ENCODE assay signal across 9 cellular contexts in the genomic region with DNA sequence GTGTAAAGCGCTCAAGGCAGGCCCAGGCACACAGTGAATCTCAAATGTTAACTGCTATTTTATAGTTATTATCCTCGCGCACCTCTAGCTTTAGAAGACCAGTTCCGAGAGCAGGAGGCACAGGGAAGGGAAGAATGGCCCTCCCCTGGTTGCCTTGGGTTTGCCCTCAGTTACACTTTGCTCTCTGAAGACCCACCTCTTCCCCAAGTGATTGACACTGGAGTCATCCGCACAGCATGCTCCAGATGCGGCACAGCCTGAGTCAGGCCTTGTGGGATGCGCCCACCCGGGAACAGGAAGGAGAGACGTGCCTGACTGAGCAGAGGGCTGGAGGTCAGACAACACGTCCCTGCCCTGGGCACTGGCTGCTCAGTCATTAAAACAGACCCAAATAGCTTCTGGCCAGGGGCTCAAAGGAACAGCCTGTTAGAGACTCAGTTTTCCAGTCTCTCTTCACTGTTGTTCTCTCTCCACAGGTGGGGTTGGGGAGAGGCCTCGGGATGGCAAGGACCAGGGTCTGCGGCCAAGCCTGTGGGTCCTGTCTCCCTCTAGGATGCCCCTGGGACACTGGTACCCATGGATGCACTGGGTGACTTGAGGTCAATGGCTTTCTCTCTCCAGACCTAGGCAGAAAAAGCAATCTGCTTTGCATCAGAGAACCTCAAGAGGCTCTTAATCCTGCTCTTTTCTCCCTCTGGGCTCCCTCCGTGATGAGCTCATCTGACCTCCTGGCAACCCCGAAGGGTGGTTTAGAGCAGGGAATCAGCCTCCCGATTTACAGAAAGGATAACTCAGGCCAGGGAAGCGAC. TPM values are rescaled to one million over a fixed set of nuclear protein-coding genes. Genes with fewer than 3 reads are reported as not detected.
DNase-seq lines count a peak whose midpoint lies in the region; ATAC-seq and TF ChIP-seq lines count a peak whose summit lies in the region.
"Had no signal": no experiment of that assay in that cellular context is flagged by ENCODE, and none has a peak within 500 bp of the region (broad histone marks: within the 10 kb centered on the region; RNA-seq: fewer than 3 reads in every experiment).

No MANE protein-coding gene starts in this region.

- H3K9me3 Mint-ChIP-seq in mesothelial cell of epicardium, result no peaks in the 10 kb centered on the region
- H3K9me3 Mint-ChIP-seq in stimulated activated naive B cell treated with anti-CD40 and anti-IgM and Interleukin-4, amounts not matched to agents 10 μg/mL and 1 μg/mL and 100 μg/mL, for 72 hours, result no peaks in the 10 kb centered on the region
- H3K9me3 Mint-ChIP-seq: T-helper 1 cell treated with Interleukin-12 subunit alpha and Interleukin-12 subunit beta and Interleukin-4 antibody, amounts not matched to agents 30 μg/mL and 1 μg/mL, for 36 hours had no signal

- H3K27ac Mint-ChIP-seq in mesothelial cell of epicardium, result peak overlapping the region; percentile 97
- no peak overlapping the region for H3K27ac Mint-ChIP-seq in stimulated activated naive B cell treated with anti-CD40 and anti-IgM and Interleukin-4, amounts not matched to agents 10 μg/mL and 1 μg/mL and 100 μg/mL, for 72 hours
- H3K27ac Mint-ChIP-seq: T-helper 1 cell treated with Interleukin-12 subunit alpha and Interleukin-12 subunit beta and Interleukin-4 antibody, amounts not matched to agents 30 μg/mL and 1 μg/mL, for 36 hours had no signal

- DNase-seq in H4 (ENCODE audit: low spot score) (peak; percentile 80), NCI-H82 (lab: John Stamatoyannopoulos, UW) (peak; percentile 84), coronary artery (ENCODE audit: low spot score) (no peak), mesothelial cell of epicardium (ENCODE audit: low spot score in 2 of 2, unreplicated experiment in 2 of 2) (no peak), SW 1271 (lab: John Stamatoyannopoulos, UW) (no peak)
- DNase-seq in stimulated activated naive B cell treated with anti-CD40 and anti-IgM and Interleukin-4, amounts not matched to agents 10 μg/mL and 1 μg/mL and 100 μg/mL, for 72 hours, result no peak

- H3K4me1 Mint-ChIP-seq in mesothelial cell of epicardium, result peaks cover 41% of the 10 kb centered on the region
- peaks cover 33 to 60% of the 10 kb centered on the region in 2 donors for H3K4me1 Mint-ChIP-seq in stimulated activated naive B cell treated with anti-CD40 and anti-IgM and Interleukin-4, amounts not matched to agents 10 μg/mL and 1 μg/mL and 100 μg/mL, for 72 hours

- H3K27me3 Mint-ChIP-seq in mesothelial cell of epicardium (ENCODE audit: low read depth), result no peaks in the 10 kb centered on the region
- H3K27me3 Mint-ChIP-seq in stimulated activated naive B cell treated with anti-CD40 and anti-IgM and Interleukin-4, amounts not matched to agents 10 μg/mL and 1 μg/mL and 100 μg/mL, for 72 hours, result no peaks in the 10 kb centered on the region

- H3K4me3 ChIP-seq in coronary artery, result peak overlapping the region; percentile 20

- TF ChIP-seq CTCF in coronary artery (IDR thresholded peaks at IDR 0.05), result no peak
- no peak for TF ChIP-seq CTCF in mesothelial cell of epicardium (IDR thresholded peaks at IDR 0.05; ENCODE audit: unreplicated experiment)

- peak overlapping the region in 1 of 2 donors; percentile 92 for H3K27ac ChIP-seq in coronary artery

- peak overlapping the region; percentile 59 for H3K4me3 Mint-ChIP-seq in mesothelial cell of epicardium
- H3K4me3 Mint-ChIP-seq in stimulated activated naive B cell treated with anti-CD40 and anti-IgM and Interleukin-4, amounts not matched to agents 10 μg/mL and 1 μg/mL and 100 μg/mL, for 72 hours, result no peak overlapping the region
- H3K4me3 Mint-ChIP-seq: T-helper 1 cell treated with Interleukin-12 subunit alpha and Interleukin-12 subunit beta and Interleukin-4 antibody, amounts not matched to agents 30 μg/mL and 1 μg/mL, for 36 hours had no signal

- no peak for ATAC-seq in HG03439 (IDR thresholded peaks at IDR 0.05; ENCODE audit: unreplicated experiment)
- ATAC-seq in stimulated activated naive B cell treated with anti-CD40 and anti-IgM and Interleukin-4, amounts not matched to agents 10 μg/mL and 1 μg/mL and 100 μg/mL, for 72 hours (replicated peaks), result no peak
- ATAC-seq in GM21367 (IDR thresholded peaks at IDR 0.05; ENCODE audit: unreplicated experiment), result no peak

- H3K36me3 Mint-ChIP-seq in mesothelial cell of epicardium, result peaks cover 7% of the 10 kb centered on the region
- peaks cover 2 to 23% of the 10 kb centered on the region in 2 donors for H3K36me3 Mint-ChIP-seq in stimulated activated naive B cell treated with anti-CD40 and anti-IgM and Interleukin-4, amounts not matched to agents 10 μg/mL and 1 μg/mL and 100 μg/mL, for 72 hours

RNA-seq across cellular contexts. Expression of a gene that starts 13.6 kb away (rescaled TPM):
- 4.3 and 5.0 TPM in 2 replicates for total RNA-seq in H4 (2014; rRNA removed; shearing (Covaris generic))
- total RNA-seq in mesothelial cell of epicardium, result 65.3 to 67.3 TPM (median 65.7 TPM) in 3 replicates

RNA-seq across cellular contexts. Expression of a gene that starts 43.3 kb away (rescaled TPM):
- 1.5 and 1.8 TPM in 2 replicates for total RNA-seq in H4 (2014; rRNA removed; shearing (Covaris generic))
- total RNA-seq in mesothelial cell of epicardium, result 33.8 to 40.1 TPM (median 34.6 TPM) in 3 replicates

Comparison
In these comparisons a context has a peak if more than half of its experiments do, and no peak if none do; other contexts are left out.
1. DNase-seq: peak in H4 (single experiment) and NCI-H82 (single experiment); none in coronary artery (single experiment), mesothelial cell of epicardium (0 of 2), stimulated activated naive B cell treated with anti-CD40 and anti-IgM and Interleukin-4, amounts not matched to agents 10 μg/mL and 1 μg/mL and 100 μg/mL, for 72 hours (single experiment) and SW 1271 (0 of 2).
2. RNA of a gene that starts 13.6 kb away (total RNA-seq): 65.3 to 67.3 TPM in mesothelial cell of epicardium; 4.3 to 5.0 TPM in H4; every median in the first group is over 10 times any median in the second.
3. RNA of a gene that starts 43.3 kb away (total RNA-seq): 33.8 to 40.1 TPM in mesothelial cell of epicardium; 1.5 to 1.8 TPM in H4; every median in the first group is over 10 times any median in the second.